8 cellular contexts compared by ENCODE assay signal in the genomic region with DNA sequence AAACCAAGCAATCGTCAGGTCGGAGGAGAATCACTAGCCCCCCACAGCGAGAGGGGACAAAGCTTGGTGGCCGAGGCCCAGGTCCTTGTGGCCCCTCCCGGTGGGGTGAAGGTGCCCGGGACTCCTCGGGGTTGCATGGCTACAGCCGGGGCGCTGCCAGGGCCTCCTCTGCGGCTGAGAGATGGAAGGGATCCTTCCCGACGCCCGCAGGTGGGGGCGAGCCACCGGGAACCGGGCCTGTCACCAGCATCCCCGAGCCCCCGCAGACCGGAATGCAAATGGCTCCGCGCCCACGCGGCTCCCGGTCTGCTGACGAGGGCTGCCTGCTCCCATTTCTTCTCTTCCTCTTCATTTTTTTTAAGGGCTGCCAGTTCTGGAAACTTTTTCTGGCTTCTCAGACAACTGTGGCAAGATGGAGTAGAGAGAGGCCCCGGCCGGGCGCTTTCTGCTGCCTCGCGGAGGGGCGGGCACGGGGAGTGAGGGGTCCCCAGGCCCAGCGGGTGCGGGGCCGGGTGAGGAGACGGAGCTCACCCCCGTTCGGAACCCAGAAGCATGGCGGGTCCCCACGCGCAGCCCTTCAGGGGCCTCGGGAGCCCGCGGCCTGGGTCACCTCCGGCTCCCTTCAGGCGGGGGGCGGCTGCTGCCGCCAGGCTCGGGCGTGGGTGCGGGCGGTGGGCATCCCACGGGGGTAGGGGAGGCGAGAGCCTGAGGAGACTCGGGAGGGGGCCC. TPM values are rescaled to one million over a fixed set of nuclear protein-coding genes. Genes with fewer than 3 reads are reported as not detected.
DNase-seq lines count a peak whose midpoint lies in the region; ATAC-seq, FAIRE-seq and TF ChIP-seq lines count a peak whose summit lies in the region.

No MANE protein-coding gene starts in this region.

- TF ChIP-seq CTCF in AG04449 (IDR thresholded peaks at IDR 0.05; ENCODE audit: insufficient read depth, low read length, missing control alignments): no peak
- TF ChIP-seq CTCF in RWPE2 (IDR thresholded peaks at IDR 0.05; ENCODE audit: poor library complexity, severe bottlenecking): no peak
- TF ChIP-seq CTCF in endothelial cell of umbilical vein (IDR thresholded peaks at IDR 0.05; ENCODE audit: extremely low read depth in 1 of 2, insufficient read depth in 1 of 2, low read depth in 1 of 2, low read length in 2 of 2): no peak
- no peak for TF ChIP-seq CTCF in nephron (IDR thresholded peaks at IDR 0.05; ENCODE audit: unreplicated experiment in 3 of 3)

- no peaks in the 10 kb centered on the region for H4K20me1 ChIP-seq in endothelial cell of umbilical vein (replicated peaks; ENCODE audit: control insufficient read depth, extremely low read depth, insufficient read depth, low read length)

- POLR2A ChIA-PET in AG04449 (lab: Yijun Ruan, JAX): no interaction called here
- POLR2A ChIA-PET in endothelial cell of umbilical vein (lab: Charles Lee): interaction anchor here (1.4 kb wide), 1 partner anchor 9 kb away, joined by 3 read pairs; no protein-coding TSS in a partner anchor

- 0 out of 2 replicates have a peak, but pooled peaks cover 8% of the 10 kb centered on the region for H3K36me3 ChIP-seq in RWPE2 (ENCODE audit: low read depth)
- H3K36me3 ChIP-seq in endothelial cell of umbilical vein (ENCODE audit: control insufficient read depth in 2 of 2, extremely low read depth in 1 of 2, insufficient read depth in 2 of 2, low read length in 2 of 2): no peaks in the 10 kb centered on the region

- peak overlapping the region; percentile 62 for H3K4me3 ChIP-seq in AG04449 (ENCODE audit: low read depth, low read length)
- H3K4me3 ChIP-seq in RWPE2 (ENCODE audit: severe bottlenecking): peak overlapping the region; percentile 66
- H3K4me3 ChIP-seq in endothelial cell of umbilical vein (replicated peaks in 1 of 3; ENCODE audit: insufficient read depth in 1 of 3, low read depth in 1 of 3, low read length in 3 of 3): peak overlapping the region; percentile 17 to 61 (median 24)

- DNase-seq in AG04449 (ENCODE audit: low read depth, low spot score) (no peak), RWPE2 (ENCODE audit: low spot score) (no peak), endothelial cell of umbilical vein (ENCODE audit: low read depth, low spot score) (no peak), kidney glomerular epithelial cell (lab: John Stamatoyannopoulos, UW) (no peak), amniotic stem cell (lab: John Stamatoyannopoulos, UW) (no peak)

- no peak for TF ChIP-seq POLR2A in endothelial cell of umbilical vein (IDR thresholded peaks at IDR 0.05; ENCODE audit: low read depth, low read length)

- CTCF ChIA-PET in AG04449 (lab: Yijun Ruan, JAX) (interaction anchor here (0.6 to 7.1 kb wide), 15 partner anchors 9 to 186 kb away, joined by 3 to 80 read pairs (median 4); a partner anchor contains a TSS), endothelial cell of umbilical vein (lab: Charles Lee) (interaction anchor here (0.6 to 4.6 kb wide), 8 partner anchors 8 to 597 kb away, joined by 3 to 40 read pairs (median 6); a partner anchor contains a TSS)

- H3K27ac Mint-ChIP-seq in nephron: peak overlapping the region; percentile 67 to 88 (median 86)

- H3K27me3 ChIP-seq in RWPE2 (ENCODE audit: insufficient read depth, poor library complexity, severe bottlenecking) (no peaks in the 10 kb centered on the region), endothelial cell of umbilical vein (ENCODE audit: control insufficient read depth in 2 of 2, insufficient read depth in 2 of 2, low read length in 2 of 2) (no peaks in the 10 kb centered on the region)

- H3K27ac ChIP-seq in RWPE2 (ENCODE audit: poor library complexity, severe bottlenecking) (peak overlapping the region; percentile 57), endothelial cell of umbilical vein (ENCODE audit: insufficient read depth, low read depth, low read length) (no peak overlapping the region)

- TSS peak; percentile 17 for BruUV-seq in endothelial cell of umbilical vein (replicated peaks; lab: Mats Ljungman, UMichigan)

- FAIRE-seq in endothelial cell of umbilical vein (lab: Jason Lieb, UNC): no peak

- peak overlapping the region; percentile 80 to 92 (median 87) for H3K4me3 Mint-ChIP-seq in nephron

- no peaks in the 10 kb centered on the region for H3K79me2 ChIP-seq in endothelial cell of umbilical vein (ENCODE audit: control insufficient read depth, insufficient read depth, low read length)

- H3K9me3 ChIP-seq in RWPE2 (ENCODE audit: severe bottlenecking) (no peaks in the 10 kb centered on the region), endothelial cell of umbilical vein (replicated peaks; ENCODE audit: control insufficient read depth, insufficient read depth, low read length) (no peaks in the 10 kb centered on the region)

- peak overlapping the region; percentile 87 for H2AFZ ChIP-seq in endothelial cell of umbilical vein (ENCODE audit: low read depth, low read length)

- H3K4me1 Mint-ChIP-seq in nephron: peaks cover 17% of the 10 kb centered on the region

- H3K9me1 ChIP-seq in endothelial cell of umbilical vein (replicated peaks; ENCODE audit: control insufficient read depth, extremely low read depth, insufficient read depth, low read length): no peaks in the 10 kb centered on the region

- H3K36me3 Mint-ChIP-seq in nephron (ENCODE audit: low read depth): peaks cover 7% of the 10 kb centered on the region

- peak overlapping the region; percentile 42 for H3K4me2 ChIP-seq in endothelial cell of umbilical vein (ENCODE audit: insufficient read depth, low read length)

- H3K27me3 Mint-ChIP-seq in nephron (ENCODE audit: low read depth): peaks cover 16% of the 10 kb centered on the region

- H3K9me3 Mint-ChIP-seq in nephron: no peaks in the 10 kb centered on the region

- peak overlapping the region; percentile 56 for H3K9ac ChIP-seq in endothelial cell of umbilical vein (replicated peaks; ENCODE audit: extremely low read depth, insufficient read depth, low read length)

- intact Hi-C loops in endothelial cell of umbilical vein (cut with micrococcal nuclease): loop anchor here (1.0 to 10.0 kb wide), 3 partner anchors 29 to 513 kb away; no protein-coding TSS in a partner anchor

- dilution Hi-C loops in endothelial cell of umbilical vein (cut with MboI; ENCODE audit: extremely low pct_ligation_motif_present, low sequenced_read_pairs): no loop called here

- ATAC-seq in GM21390 (IDR thresholded peaks at IDR 0.05; ENCODE audit: unreplicated experiment) (peak; percentile 10), RWPE2 (ENCODE audit: low read depth) (peak; percentile 7; the same call in 2 of the 3 replicates), GM21737 (IDR thresholded peaks at IDR 0.05; ENCODE audit: unreplicated experiment) (no peak)

- peaks cover 5% of the 10 kb centered on the region for H3K4me1 ChIP-seq in RWPE2 (ENCODE audit: insufficient read depth, poor library complexity, severe bottlenecking)
- H3K4me1 ChIP-seq in endothelial cell of umbilical vein (ENCODE audit: control insufficient read depth, extremely low read depth, insufficient read depth, low read length): peaks cover 2% of the 10 kb centered on the region

TF ChIP-seq in endothelial cell of umbilical vein, 7 proteins besides CTCF, POLR2A, EP300 and RAD21:
- TF ChIP-seq EZH2 (IDR thresholded peaks at IDR 0.05; ENCODE audit: borderline replicate concordance, low read depth, low read length, severe bottlenecking): no peak
- TF ChIP-seq, protein P1, sequence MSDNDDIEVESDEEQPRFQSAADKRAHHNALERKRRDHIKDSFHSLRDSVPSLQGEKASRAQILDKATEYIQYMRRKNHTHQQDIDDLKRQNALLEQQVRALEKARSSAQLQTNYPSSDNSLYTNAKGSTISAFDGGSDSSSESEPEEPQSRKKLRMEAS (IDR thresholded peaks at IDR 0.05; ENCODE audit: insufficient read depth, insufficient read length): no peak
- TF ChIP-seq POLR2AphosphoS5 (IDR thresholded peaks at IDR 0.05; ENCODE audit: insufficient read depth, low read depth, low read length): no peak
- no peak for TF ChIP-seq FOS (IDR thresholded peaks at IDR 0.05; ENCODE audit: borderline replicate concordance, insufficient read depth, low read length)
- TF ChIP-seq JUN (IDR thresholded peaks at IDR 0.05; ENCODE audit: borderline replicate concordance, insufficient read depth, insufficient read length, low read depth): no peak
- no peak for TF ChIP-seq MYC (IDR thresholded peaks at IDR 0.05; ENCODE audit: low read depth, low read length)
- no peak for TF ChIP-seq GATA2 (IDR thresholded peaks at IDR 0.05; ENCODE audit: insufficient read depth, insufficient read length, low read depth, low read length)

RNA-seq across cellular contexts. Expression of a gene that starts 27.5 kb away (rescaled TPM):
- 1.3 and 2.3 TPM in 2 replicates for total RNA-seq in endothelial cell of umbilical vein
- polyA plus RNA-seq in endothelial cell of umbilical vein: 0.59 and 1.2 TPM in 2 replicates
- polyA plus RNA-seq in endothelial cell of umbilical vein (2011; cell fraction: cytosol; rRNA removed): 0.45 and 0.63 TPM in 2 replicates
- 1.4 and 1.9 TPM in 2 replicates for polyA plus RNA-seq in endothelial cell of umbilical vein (2011; cell fraction: nucleus; rRNA removed)
- 0.47 and 1.3 TPM in 2 replicates for polyA plus RNA-seq in endothelial cell of umbilical vein (2012)
- polyA minus RNA-seq in endothelial cell of umbilical vein: 0.76 and 1.8 TPM in 2 replicates
- 1.7 TPM for polyA minus RNA-seq in endothelial cell of umbilical vein (2011; cell fraction: cytosol; rRNA and poly(A)+ RNA removed)
- polyA minus RNA-seq in endothelial cell of umbilical vein (2011; cell fraction: nucleus; rRNA and poly(A)+ RNA removed): 1.9 and 2.0 TPM in 2 replicates

RNA-seq across cellular contexts. Expression of a gene that starts 33.5 kb away (rescaled TPM):
- 5.1 and 6.0 TPM in 2 replicates for total RNA-seq in endothelial cell of umbilical vein
- polyA plus RNA-seq in endothelial cell of umbilical vein: 6.5 and 7.0 TPM in 2 replicates
- polyA plus RNA-seq in endothelial cell of umbilical vein (2011; cell fraction: cytosol; rRNA removed): 3.4 and 3.9 TPM in 2 replicates
- 8.8 and 9.2 TPM in 2 replicates for polyA plus RNA-seq in endothelial cell of umbilical vein (2011; cell fraction: nucleus; rRNA removed)
- 4.0 and 4.5 TPM in 2 replicates for polyA plus RNA-seq in endothelial cell of umbilical vein (2012)
- polyA minus RNA-seq in endothelial cell of umbilical vein: 3.0 and 3.8 TPM in 2 replicates
- 0.41 TPM for polyA minus RNA-seq in endothelial cell of umbilical vein (2011; cell fraction: cytosol; rRNA and poly(A)+ RNA removed)
- 2.8 and 3.6 TPM in 2 replicates for polyA minus RNA-seq in endothelial cell of umbilical vein (2011; cell fraction: nucleus; rRNA and poly(A)+ RNA removed)

RNA-seq across cellular contexts. Expression of a gene that starts 59.8 kb away (rescaled TPM):
- total RNA-seq in endothelial cell of umbilical vein: 73.4 and 76.1 TPM in 2 replicates
- 21.9 and 31.2 TPM in 2 replicates for polyA plus RNA-seq in endothelial cell of umbilical vein
- 64.1 and 78.5 TPM in 2 replicates for polyA plus RNA-seq in endothelial cell of umbilical vein (2011; cell fraction: cytosol; rRNA removed)
- polyA plus RNA-seq in endothelial cell of umbilical vein (2011; cell fraction: nucleus; rRNA removed): 35.9 and 52.3 TPM in 2 replicates
- 69.7 and 84.9 TPM in 2 replicates for polyA plus RNA-seq in endothelial cell of umbilical vein (2012)
- polyA minus RNA-seq in endothelial cell of umbilical vein: 43.2 and 57.0 TPM in 2 replicates
- 22.1 TPM for polyA minus RNA-seq in endothelial cell of umbilical vein (2011; cell fraction: cytosol; rRNA and poly(A)+ RNA removed)
- 14.2 and 16.0 TPM in 2 replicates for polyA minus RNA-seq in endothelial cell of umbilical vein (2011; cell fraction: nucleus; rRNA and poly(A)+ RNA removed)
